16 cellular contexts compared by ENCODE assay signal in genomic region chr17:8963665-8964258, GRCh38. TPM values are rescaled to one million over a fixed set of nuclear protein-coding genes. Genes with fewer than 3 reads are reported as not detected.
DNase-seq lines count a peak whose midpoint lies in the region; ATAC-seq, FAIRE-seq and TF ChIP-seq lines count a peak whose summit lies in the region.
"Had no signal": no experiment of that assay in that cellular context is flagged by ENCODE, and none has a peak within 500 bp of the region (broad histone marks: within the 10 kb centered on the region; RNA-seq: fewer than 3 reads in every experiment).

No MANE protein-coding gene starts in this region.

- H3K4me1 Mint-ChIP-seq in CD14-positive monocyte: peaks cover 79% of the 10 kb centered on the region
- peaks cover 76% of the 10 kb centered on the region for H3K4me1 Mint-ChIP-seq in activated B cell treated with CpG ODN at 0.5 μM for 24 hours
- peaks cover 59% of the 10 kb centered on the region for H3K4me1 Mint-ChIP-seq in memory B cell

- H3K4me3 ChIP-seq in hepatocyte (no peak overlapping the region), kidney (ENCODE audit: low read length in 2 of 2) (no peak overlapping the region)
- H3K4me3 ChIP-seq: MG63 had no signal

- H3K27me3 Mint-ChIP-seq in CD14-positive monocyte (ENCODE audit: low read depth in 3 of 3): peaks cover 0 to 3% (median 2%) of the 10 kb centered on the region in 3 donors
- H3K27me3 Mint-ChIP-seq in activated B cell treated with CpG ODN at 0.5 μM for 24 hours: no peaks in the 10 kb centered on the region
- no peaks in the 10 kb centered on the region for H3K27me3 Mint-ChIP-seq in memory B cell

- CTCF ChIA-PET in activated B cell treated with CpG ODN at 0.5 μM for 24 hours (lab: Charles Lee): interaction anchor here (0.7 to 2.8 kb wide), 7 partner anchors 9 to 179 kb away, joined by 3 to 9 read pairs (median 3); no protein-coding TSS in a partner anchor

- POLR2A ChIA-PET in activated B cell treated with CpG ODN at 0.5 μM for 24 hours (lab: Charles Lee): interaction anchor here (0.6 to 4.5 kb wide), 6 partner anchors 11 to 887 kb away, joined by 3 to 83 read pairs (median 7); no protein-coding TSS in a partner anchor

- no peak overlapping the region for H2AFZ ChIP-seq in hepatocyte

- H3K4me3 Mint-ChIP-seq in CD14-positive monocyte: peak overlapping the region; percentile 100
- H3K4me3 Mint-ChIP-seq in activated B cell treated with CpG ODN at 0.5 μM for 24 hours: peak overlapping the region; percentile 67
- peak overlapping the region; percentile 68 for H3K4me3 Mint-ChIP-seq in memory B cell

- TF ChIP-seq CTCF in CD14-positive monocyte (IDR thresholded peaks at IDR 0.05) (no peak), activated B cell treated with CpG ODN at 0.5 μM for 24 hours (IDR thresholded peaks at IDR 0.05) (no peak), hepatocyte (IDR thresholded peaks at IDR 0.05; ENCODE audit: poor library complexity) (no peak), kidney (IDR thresholded peaks at IDR 0.05; ENCODE audit: borderline replicate concordance, extremely low read depth, insufficient read depth) (no peak)

- FAIRE-seq in GM12891 (lab: Jason Lieb, UNC): peak; percentile 83
- FAIRE-seq in kidney (lab: Jason Lieb, UNC): no peak

- 91% methylated on average over 12 of the region's 12 CpGs for WGBS in hepatocyte (ENCODE audit: low lambda C conversion rate, missing lambda C conversion rate)

- H3K27ac ChIP-seq in hepatocyte: no peak overlapping the region
- no peak overlapping the region for H3K27ac ChIP-seq in kidney (ENCODE audit: low read depth in 2 of 2, low read length in 2 of 2)
- H3K27ac ChIP-seq: gastroesophageal sphincter had no signal

- DNase-seq in CD14-positive monocyte (ENCODE audit: low spot score): no peak
- no peak for DNase-seq in GM12891 (ENCODE audit: insufficient read length, low spot score)
- DNase-seq in activated B cell treated with CpG ODN at 0.5 μM for 24 hours: no peak
- DNase-seq in memory B cell (ENCODE audit: low spot score in 2 of 2): no peak
- no peak for DNase-seq in NCI-H226
- no peak for DNase-seq in hepatocyte (ENCODE audit: low spot score)
- no peak for DNase-seq in kidney
- DNase-seq: COR-L47, MG63, NCI-H510A treated with DMSO at 0.1 percent for 48 hours, posterior cingulate gyrus, trophoblast cell had no signal

- ATAC-seq in activated B cell treated with CpG ODN at 0.5 μM for 24 hours (ENCODE audit: low read depth) (no peak), memory B cell (ENCODE audit: low read depth) (no peak), HG02623 (IDR thresholded peaks at IDR 0.05; ENCODE audit: unreplicated experiment) (no peak)
- ATAC-seq: gastroesophageal sphincter, SK-N-SH treated with all-trans-retinoic acid at 6 μM for 48 hours had no signal

- H3K4me1 ChIP-seq in hepatocyte (ENCODE audit: insufficient read depth) (no peaks in the 10 kb centered on the region), kidney (ENCODE audit: control insufficient read depth in 1 of 2, insufficient read depth in 1 of 2, low read depth in 1 of 2, low read length in 2 of 2) (no peaks in the 10 kb centered on the region)

- H3K4me2 ChIP-seq in hepatocyte: no peak overlapping the region

- no peak overlapping the region for H3K9ac ChIP-seq in kidney (ENCODE audit: low read length in 2 of 2)

- no peaks in the 10 kb centered on the region for H4K20me1 ChIP-seq in hepatocyte (ENCODE audit: insufficient read depth, poor library complexity, severe bottlenecking)

- no peaks in the 10 kb centered on the region for H3K9me3 ChIP-seq in hepatocyte (ENCODE audit: low read depth)
- no peaks in the 10 kb centered on the region for H3K9me3 ChIP-seq in kidney (ENCODE audit: control insufficient read depth in 1 of 2, low read length in 2 of 2)
- H3K9me3 ChIP-seq: gastroesophageal sphincter, MG63 had no signal

- H3K36me3 Mint-ChIP-seq in CD14-positive monocyte (peaks cover 56 to 66% of the 10 kb centered on the region in 2 donors), activated B cell treated with CpG ODN at 0.5 μM for 24 hours (ENCODE audit: low read depth) (peaks cover 36% of the 10 kb centered on the region), memory B cell (peaks cover 40% of the 10 kb centered on the region)

- H3K9me2 ChIP-seq in hepatocyte (replicated peaks; ENCODE audit: insufficient read depth): no peaks in the 10 kb centered on the region

- H3K9me3 Mint-ChIP-seq in CD14-positive monocyte (peaks cover 0 to 2% (median 0%) of the 10 kb centered on the region in 7 donors), activated B cell treated with CpG ODN at 0.5 μM for 24 hours (peaks cover 10% of the 10 kb centered on the region), memory B cell (peaks cover 11% of the 10 kb centered on the region)

- intact Hi-C loops in CD14-positive monocyte (cut with micrococcal nuclease) (loop anchor here in 1 of 2 donors (2.0 kb wide), 2 partner anchors 13 to 41 kb away; no protein-coding TSS in a partner anchor), activated B cell treated with CpG ODN at 0.5 μM for 24 hours (cut with micrococcal nuclease) (no loop called here), kidney (cut with DNase I) (no loop called here)

- H3K79me2 ChIP-seq in hepatocyte: no peaks in the 10 kb centered on the region

- H3K36me3 ChIP-seq in hepatocyte (replicated peaks; ENCODE audit: insufficient read depth, low read depth) (no peaks in the 10 kb centered on the region), kidney (ENCODE audit: control insufficient read depth in 1 of 2, insufficient read depth in 2 of 2, low read length in 2 of 2) (no peaks in the 10 kb centered on the region)
- H3K36me3 ChIP-seq: gastroesophageal sphincter, MG63 had no signal

- H3K27me3 ChIP-seq in hepatocyte: peaks cover 67% of the 10 kb centered on the region

- H3K27ac Mint-ChIP-seq in CD14-positive monocyte (peak overlapping the region; percentile 77 to 98 (median 91)), activated B cell treated with CpG ODN at 0.5 μM for 24 hours (peak overlapping the region; percentile 36), memory B cell (peak overlapping the region; percentile 17)

- TF ChIP-seq POLR2A in GM12891 (IDR thresholded peaks at IDR 0.05; ENCODE audit: low read depth, low read length): no peak

TF ChIP-seq in GM12891, 5 proteins besides CTCF, POLR2A, EP300 and RAD21:
- TF ChIP-seq POLR2AphosphoS5 (IDR thresholded peaks at IDR 0.05; ENCODE audit: low read depth, low read length): no peak
- TF ChIP-seq SPI1 (IDR thresholded peaks at IDR 0.05; ENCODE audit: low read depth, low read length): no peak
- no peak for TF ChIP-seq TAF1 (IDR thresholded peaks at IDR 0.05; ENCODE audit: low read depth, low read length)
- no peak for TF ChIP-seq PAX5 (IDR thresholded peaks at IDR 0.05; ENCODE audit: insufficient read depth, low read length, severe bottlenecking)
- TF ChIP-seq POU2F2 (IDR thresholded peaks at IDR 0.05; ENCODE audit: low read depth, low read length): no peak

RNA-seq across cellular contexts. Expression of gene PIK3R5, which starts 1.7 kb away (rescaled TPM):
- polyA plus RNA-seq in CD14-positive monocyte (10 to 100 TPM; 32.1 to 47.5 TPM), hepatocyte (not detected in 2 replicates), kidney (ENCODE audit: insufficient read depth, low read depth, low replicate concordance) (0.45 TPM)
- 41.2 TPM for polyA plus RNA-seq in GM12891 (2012; ENCODE audit: low read depth, missing spikeins)
- total RNA-seq in activated B cell treated with CpG ODN at 0.5 μM for 24 hours (31.0 and 34.2 TPM in 2 replicates), hepatocyte (0.12 and 2.6 TPM in 2 replicates), kidney (19.1 TPM)
- total RNA-seq: chondrocyte had no signal

RNA-seq across cellular contexts. Expression of gene NTN1, which starts 57.5 kb away (rescaled TPM):
- polyA plus RNA-seq in CD14-positive monocyte (under 1 TPM in 1 of 2 donors, not detected in 1; 0.03 TPM), hepatocyte (0.42 and 0.44 TPM in 2 replicates), kidney (ENCODE audit: insufficient read depth, low read depth, low replicate concordance) (1.8 TPM)
- polyA plus RNA-seq in GM12891 (2012; ENCODE audit: low read depth, missing spikeins): 1.1 TPM
- total RNA-seq in activated B cell treated with CpG ODN at 0.5 μM for 24 hours (1.0 and 1.1 TPM in 2 replicates), hepatocyte (1.5 and 2.1 TPM in 2 replicates), kidney (1.8 TPM)

Comparison
In these comparisons a context has a peak if more than half of its experiments do, and no peak if none do; other contexts are left out.
1. H3K27ac Mint-ChIP-seq: peak in every context shown above with its lines; median percentile 91 in CD14-positive monocyte; 36 in activated B cell treated with CpG ODN at 0.5 μM for 24 hours; 17 in memory B cell.